Comparison of ENCODE assay signal across 10 cellular contexts in the genomic region with DNA sequence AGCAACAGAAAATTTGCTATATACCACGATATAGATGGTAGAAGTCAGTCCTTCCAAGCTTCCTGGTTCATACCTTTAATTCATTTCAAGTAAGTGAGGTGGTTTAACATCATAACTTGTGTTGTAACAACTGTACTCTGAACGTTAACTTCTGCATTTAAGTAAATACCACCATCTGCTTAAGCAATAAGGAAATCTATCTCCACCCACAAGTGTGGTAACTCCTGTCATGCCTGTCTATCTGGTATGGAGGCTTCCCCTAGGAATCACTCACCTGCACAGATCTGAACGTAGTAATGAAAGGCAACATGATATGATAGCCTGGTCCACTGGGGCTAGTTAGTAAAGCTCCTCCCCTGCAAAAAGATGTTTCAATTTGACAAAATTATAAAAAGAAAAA. TPM values are rescaled to one million over a fixed set of nuclear protein-coding genes. Genes with fewer than 3 reads are reported as not detected.
DNase-seq lines count a peak whose midpoint lies in the region; ATAC-seq and TF ChIP-seq lines count a peak whose summit lies in the region.
"Had no signal": no experiment of that assay in that cellular context is flagged by ENCODE, and none has a peak within 500 bp of the region (broad histone marks: within the 10 kb centered on the region; RNA-seq: fewer than 3 reads in every experiment).

No MANE protein-coding gene starts in this region.

- peak; percentile 7 to 51 (median 25) for ATAC-seq in right lobe of liver
- no peak for ATAC-seq in GM19455 (IDR thresholded peaks at IDR 0.05; ENCODE audit: unreplicated experiment)
- ATAC-seq in body of pancreas = no peak

- H3K27ac ChIP-seq in VCaP (peak overlapping the region; percentile 88), right lobe of liver (peak overlapping the region in 2 of 3 donors; percentile 72 to 90), body of pancreas (peak overlapping the region in 1 of 4 donors; percentile 36)

- peak overlapping the region; percentile 93 for H3K9ac ChIP-seq in Loucy (ENCODE audit: low read depth, low read length, poor library complexity, severe bottlenecking)

- 36% methylated on average over 3 of the region's 3 CpGs for WGBS in right lobe of liver (ENCODE audit: insufficient coverage, low coverage, low lambda C conversion rate, missing lambda C conversion rate)
- WGBS in body of pancreas, 2 donors = 44 to 50% methylated on average over 3 of the region's 3 CpGs

- H3K79me2 ChIP-seq in Loucy (ENCODE audit: insufficient read depth, low read length) = peaks cover 91% of the 10 kb centered on the region

- peak overlapping the region; percentile 97 for H3K4me2 ChIP-seq in Loucy (ENCODE audit: low read depth, low read length, poor library complexity, severe bottlenecking)

- in situ Hi-C loops in GM13977 (cut with MboI; ENCODE audit: low pct_unique_long_range_greater_than_20kb, low sequenced_read_pairs, unreplicated experiment) = no loop called here

- no peaks in the 10 kb centered on the region for H3K9me3 ChIP-seq in Loucy (ENCODE audit: insufficient read depth, low read depth, low read length)
- no peaks in the 10 kb centered on the region for H3K9me3 ChIP-seq in right lobe of liver
- no peaks in the 10 kb centered on the region for H3K9me3 ChIP-seq in body of pancreas

- H4K20me1 ChIP-seq in Loucy (ENCODE audit: insufficient read depth, low read length, poor library complexity, severe bottlenecking) = peaks cover 68% of the 10 kb centered on the region

- TF ChIP-seq POLR2A in right lobe of liver (IDR thresholded peaks at IDR 0.05) (peak; percentile 55), body of pancreas (IDR thresholded peaks at IDR 0.05) (no peak)

- intact Hi-C loops in right lobe of liver (cut with DNase I) = no loop called here
- intact Hi-C loops in body of pancreas (cut with DNase I) = no loop called here

- peaks cover 7% of the 10 kb centered on the region for H3K36me3 ChIP-seq in Loucy (ENCODE audit: insufficient read depth, low read length)
- peaks cover 0 to 3% (median under 1%) of the 10 kb centered on the region in 4 donors for H3K36me3 ChIP-seq in right lobe of liver
- no peaks in the 10 kb centered on the region for H3K36me3 ChIP-seq in body of pancreas (replicated peaks in 1 of 2; ENCODE audit: insufficient read depth in 1 of 2, low read depth in 2 of 2)

- H3K4me3 ChIP-seq in Loucy (ENCODE audit: low read length, poor library complexity, severe bottlenecking) = peak overlapping the region; percentile 87
- peak overlapping the region in 2 of 3 donors; percentile 5 to 89 for H3K4me3 ChIP-seq in right lobe of liver
- H3K4me3 ChIP-seq in body of pancreas = no peak overlapping the region

- H3K9me2 ChIP-seq in Loucy (replicated peaks; ENCODE audit: low read depth, low read length) = no peaks in the 10 kb centered on the region

- no peak overlapping the region for H2AFZ ChIP-seq in Loucy (ENCODE audit: low read length)

- TF ChIP-seq CTCF in Loucy (conservative IDR thresholded peaks at IDR 0.05; ENCODE audit: low read length) (no peak), VCaP (conservative IDR thresholded peaks at IDR 0.05) (no peak), right lobe of liver (IDR thresholded peaks at IDR 0.05) (no peak), GM13977 (IDR thresholded peaks at IDR 0.05; ENCODE audit: extremely low read depth, insufficient read depth, missing control alignments) (no peak), body of pancreas (IDR thresholded peaks at IDR 0.05) (no peak)

- H3K27me3 ChIP-seq in Loucy (ENCODE audit: insufficient read depth, low read length, poor library complexity, severe bottlenecking) = no peaks in the 10 kb centered on the region
- no peaks in the 10 kb centered on the region for H3K27me3 ChIP-seq in right lobe of liver
- H3K27me3 ChIP-seq in body of pancreas = no peaks in the 10 kb centered on the region

- H3F3A ChIP-seq in Loucy (ENCODE audit: low read depth) = no peaks in the 10 kb centered on the region; the same call in 1 of the 2 replicates

- DNase-seq in CD1c-positive myeloid dendritic cell (ENCODE audit: extremely low spot score) (peak; percentile 79), right lobe of liver (no peak), hippocampal formation (lab: John Stamatoyannopoulos, UW) (no peak), GM13977 (ENCODE audit: low spot score) (no peak), body of pancreas (no peak)
- DNase-seq: NK-92 treated with Interleukin-12 subunit alpha and Interleukin-12 subunit beta, amount 100 ng/mL, for 24 hours; stimulated activated CD4-positive, alpha-beta T cell treated with anti-CD3 and anti-CD28 coated beads, Interleukin-4, amount 100 ng/mL, for 4 hours had no signal

- H3K4me1 ChIP-seq in Loucy (ENCODE audit: insufficient read depth, low read length, poor library complexity, severe bottlenecking) (peaks cover 67% of the 10 kb centered on the region), right lobe of liver (peaks cover 0 to 63% (median 11%) of the 10 kb centered on the region in 4 donors), body of pancreas (peaks cover 39% of the 10 kb centered on the region)

RNA-seq across cellular contexts. Expression of a gene that starts 2.3 kb away (rescaled TPM):
- total RNA-seq in right lobe of liver = 10 to 100 TPM; 37.1 to 82.0 (median 54.1) TPM
- 10 to 100 TPM in 1 of 2 donors, 1 to 10 TPM in 1; 3.6 to 14.3 TPM for total RNA-seq in body of pancreas

RNA-seq across cellular contexts. Expression of a gene that starts 45.9 kb away (rescaled TPM):
- 10 to 100 TPM in 5 of 6 experiments, 1 to 10 TPM in 1; 8.6 to 20.0 (median 11.3) TPM for total RNA-seq in right lobe of liver
- 10 to 100 TPM in 1 of 2 donors, 1 to 10 TPM in 1; 8.6 to 13.7 TPM for total RNA-seq in body of pancreas

Comparison
In these comparisons a context has a peak if more than half of its experiments do, and no peak if none do; other contexts are left out.
1. H3K4me3 ChIP-seq: peak in Loucy (single experiment) and right lobe of liver (2 of 3); none in body of pancreas (0 of 2).
2. ATAC-seq: peak in right lobe of liver (4 of 4); none in GM19455 (single experiment) and body of pancreas (single experiment).